ENCODE assay signal across 1 cellular context in the genomic region with DNA sequence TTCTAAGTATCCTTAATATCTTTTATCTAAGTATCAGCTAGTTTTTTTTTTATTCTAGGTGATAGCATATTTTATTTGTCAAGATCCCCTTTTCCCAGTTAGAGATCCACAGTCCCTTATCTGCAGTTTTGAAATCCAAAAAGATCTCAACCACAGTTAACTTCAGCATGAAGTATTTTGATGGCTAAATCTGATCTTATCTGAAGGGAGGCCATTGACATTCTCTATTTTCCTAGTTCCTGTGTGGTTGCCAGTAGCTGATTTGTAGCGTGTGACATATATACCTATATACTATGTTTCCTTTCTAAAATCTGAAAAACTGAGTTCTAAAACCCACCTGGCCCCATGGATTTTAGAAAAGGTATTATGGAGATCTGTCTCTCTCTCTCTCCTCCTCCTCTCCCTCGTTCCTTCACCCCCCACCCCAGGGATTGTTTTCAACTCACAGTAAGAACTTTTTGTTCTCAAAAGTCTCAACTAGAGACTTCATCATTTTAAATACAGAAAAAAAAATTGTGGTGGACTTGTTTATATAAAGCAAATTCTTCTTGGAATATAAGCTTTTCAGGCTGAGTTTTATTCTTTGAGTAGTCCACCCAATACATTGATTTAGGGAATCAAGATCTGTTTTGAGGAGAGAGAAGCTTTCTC.
TF ChIP-seq lines count a peak whose summit lies in the region.

No MANE protein-coding gene starts in this region.

TF ChIP-seq in IMR-90, 13 proteins besides CTCF, POLR2A, EP300 and RAD21 (continued from another document):
- TF ChIP-seq RFX5 (IDR thresholded peaks at IDR 0.05; ENCODE audit: low read depth, low read length) (no peak), BHLHE40 (IDR thresholded peaks at IDR 0.05; ENCODE audit: low read depth, low read length) (no peak), MAZ (IDR thresholded peaks at IDR 0.05; ENCODE audit: borderline replicate concordance, low read depth, low read length) (no peak), USF2 (IDR thresholded peaks at IDR 0.05; ENCODE audit: low read depth, low read length) (no peak), ELK1 (IDR thresholded peaks at IDR 0.05; ENCODE audit: borderline replicate concordance, low read depth, low read length) (no peak), NFE2L2 (IDR thresholded peaks at IDR 0.05; ENCODE audit: low read depth, low read length) (no peak), CHD1 (IDR thresholded peaks at IDR 0.05; ENCODE audit: low read depth, low read length) (no peak), MXI1 (IDR thresholded peaks at IDR 0.05; ENCODE audit: borderline replicate concordance, low read depth, low read length) (no peak), SMC3 (IDR thresholded peaks at IDR 0.05; ENCODE audit: low read depth, low read length) (no peak), MAFK (IDR thresholded peaks at IDR 0.05; ENCODE audit: low read depth, low read length) (no peak), CEBPB (IDR thresholded peaks at IDR 0.05; ENCODE audit: low read depth, low read length) (no peak), FOS (IDR thresholded peaks at IDR 0.05; ENCODE audit: low read depth, low read length) (no peak)
